In genomic region chr9:137550958-137551655, GRCh38 we compare ENCODE assay signal across 1 cellular context.
TF ChIP-seq lines count a peak whose summit lies in the region.

No MANE protein-coding gene starts in this region.

TF ChIP-seq in HEK293, 187 proteins besides CTCF, POLR2A, EP300 and RAD21 (continued from another document and continues in another):
- TF ChIP-seq, protein P1, sequence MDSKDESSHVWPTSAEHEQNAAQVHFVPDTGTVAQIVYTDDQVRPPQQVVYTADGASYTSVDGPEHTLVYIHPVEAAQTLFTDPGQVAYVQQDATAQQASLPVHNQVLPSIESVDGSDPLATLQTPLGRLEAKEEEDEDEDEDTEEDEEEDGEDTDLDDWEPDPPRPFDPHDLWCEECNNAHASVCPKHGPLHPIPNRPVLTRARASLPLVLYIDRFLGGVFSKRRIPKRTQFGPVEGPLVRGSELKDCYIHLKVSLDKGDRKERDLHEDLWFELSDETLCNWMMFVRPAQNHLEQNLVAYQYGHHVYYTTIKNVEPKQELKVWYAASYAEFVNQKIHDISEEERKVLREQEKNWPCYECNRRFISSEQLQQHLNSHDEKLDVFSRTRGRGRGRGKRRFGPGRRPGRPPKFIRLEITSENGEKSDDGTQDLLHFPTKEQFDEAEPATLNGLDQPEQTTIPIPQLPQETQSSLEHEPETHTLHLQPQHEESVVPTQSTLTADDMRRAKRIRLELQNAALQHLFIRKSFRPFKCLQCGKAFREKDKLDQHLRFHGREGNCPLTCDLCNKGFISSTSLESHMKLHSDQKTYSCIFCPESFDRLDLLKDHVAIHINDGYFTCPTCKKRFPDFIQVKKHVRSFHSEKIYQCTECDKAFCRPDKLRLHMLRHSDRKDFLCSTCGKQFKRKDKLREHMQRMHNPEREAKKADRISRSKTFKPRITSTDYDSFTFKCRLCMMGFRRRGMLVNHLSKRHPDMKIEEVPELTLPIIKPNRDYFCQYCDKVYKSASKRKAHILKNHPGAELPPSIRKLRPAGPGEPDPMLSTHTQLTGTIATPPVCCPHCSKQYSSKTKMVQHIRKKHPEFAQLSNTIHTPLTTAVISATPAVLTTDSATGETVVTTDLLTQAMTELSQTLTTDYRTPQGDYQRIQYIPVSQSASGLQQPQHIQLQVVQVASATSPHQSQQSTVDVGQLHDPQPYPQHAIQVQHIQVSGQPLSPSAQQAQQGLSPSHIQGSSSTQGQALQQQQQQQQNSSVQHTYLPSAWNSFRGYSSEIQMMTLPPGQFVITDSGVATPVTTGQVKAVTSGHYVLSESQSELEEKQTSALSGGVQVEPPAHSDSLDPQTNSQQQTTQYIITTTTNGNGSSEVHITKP (tag by site-specific recombination; IDR thresholded peaks at IDR 0.05), result peak; percentile 40; the same call in 1 of the 2 replicates
- 0 out of 2 replicates have a peak, but pooled peaks have one; percentile 32 for TF ChIP-seq ZNF777 (tag by site-specific recombination; IDR thresholded peaks at IDR 0.05; ENCODE audit: borderline replicate concordance)
- peak; percentile 77; the same call in 1 of the 2 replicates for TF ChIP-seq BCL11B (tag by site-specific recombination; IDR thresholded peaks at IDR 0.05; ENCODE audit: low read depth)
- no peak for TF ChIP-seq ZSCAN23 (tag by site-specific recombination; IDR thresholded peaks at IDR 0.05)
- TF ChIP-seq ZNF223 (tag by site-specific recombination; IDR thresholded peaks at IDR 0.05), result no peak
- TF ChIP-seq ZNF514 (tag by site-specific recombination; IDR thresholded peaks at IDR 0.05), result no peak
- 0 out of 2 replicates have a peak, but pooled peaks have one; percentile 48 for TF ChIP-seq ZNF449 (tag by site-specific recombination; IDR thresholded peaks at IDR 0.05)
- TF ChIP-seq ZNF18 (tag by site-specific recombination; IDR thresholded peaks at IDR 0.05), result no peak
- no peak for TF ChIP-seq ZNF473 (tag by site-specific recombination; IDR thresholded peaks at IDR 0.05)
- TF ChIP-seq ZNF561 (tag by site-specific recombination; IDR thresholded peaks at IDR 0.05; ENCODE audit: borderline replicate concordance), result peak; percentile 21; the same call in 1 of the 2 replicates
- TF ChIP-seq ZNF621 (tag by site-specific recombination; IDR thresholded peaks at IDR 0.05), result no peak
- TF ChIP-seq ZNF221 (tag by site-specific recombination; IDR thresholded peaks at IDR 0.05; ENCODE audit: borderline replicate concordance), result no peak
- TF ChIP-seq ZNF513 (tag by site-specific recombination; IDR thresholded peaks at IDR 0.05), result no peak
- TF ChIP-seq HOXD13 (CRISPR knock-in tag; IDR thresholded peaks at IDR 0.05; ENCODE audit: borderline replicate concordance), result no peak
- TF ChIP-seq, protein P2, sequence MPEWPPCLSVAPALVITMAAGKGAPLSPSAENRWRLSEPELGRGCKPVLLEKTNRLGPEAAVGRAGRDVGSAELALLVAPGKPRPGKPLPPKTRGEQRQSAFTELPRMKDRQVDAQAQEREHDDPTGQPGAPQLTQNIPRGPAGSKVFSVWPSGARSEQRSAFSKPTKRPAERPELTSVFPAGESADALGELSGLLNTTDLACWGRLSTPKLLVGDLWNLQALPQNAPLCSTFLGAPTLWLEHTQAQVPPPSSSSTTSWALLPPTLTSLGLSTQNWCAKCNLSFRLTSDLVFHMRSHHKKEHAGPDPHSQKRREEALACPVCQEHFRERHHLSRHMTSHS (tag by site-specific recombination; IDR thresholded peaks at IDR 0.05), result no peak
- TF ChIP-seq ZNF169 (tag by site-specific recombination; IDR thresholded peaks at IDR 0.05), result no peak
- no peak for TF ChIP-seq ZNF404 (tag by site-specific recombination; IDR thresholded peaks at IDR 0.05)
- TF ChIP-seq, protein P3, sequence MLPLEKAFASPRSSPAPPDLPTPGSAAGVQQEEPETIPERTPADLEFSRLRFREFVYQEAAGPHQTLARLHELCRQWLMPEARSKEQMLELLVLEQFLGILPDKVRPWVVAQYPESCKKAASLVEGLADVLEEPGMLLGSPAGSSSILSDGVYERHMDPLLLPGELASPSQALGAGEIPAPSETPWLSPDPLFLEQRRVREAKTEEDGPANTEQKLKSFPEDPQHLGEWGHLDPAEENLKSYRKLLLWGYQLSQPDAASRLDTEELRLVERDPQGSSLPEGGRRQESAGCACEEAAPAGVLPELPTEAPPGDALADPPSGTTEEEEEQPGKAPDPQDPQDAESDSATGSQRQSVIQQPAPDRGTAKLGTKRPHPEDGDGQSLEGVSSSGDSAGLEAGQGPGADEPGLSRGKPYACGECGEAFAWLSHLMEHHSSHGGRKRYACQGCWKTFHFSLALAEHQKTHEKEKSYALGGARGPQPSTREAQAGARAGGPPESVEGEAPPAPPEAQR (tag by site-specific recombination; IDR thresholded peaks at IDR 0.05), result no peak
- TF ChIP-seq ZNF549 (tag by site-specific recombination; IDR thresholded peaks at IDR 0.05), result no peak
- TF ChIP-seq YY1 (tag by site-specific recombination; IDR thresholded peaks at IDR 0.05), result no peak
- 0 out of 2 replicates have a peak, but pooled peaks have one; percentile 14 for TF ChIP-seq ZNF560 (tag by site-specific recombination; IDR thresholded peaks at IDR 0.05; ENCODE audit: borderline replicate concordance)
- TF ChIP-seq, protein P4, sequence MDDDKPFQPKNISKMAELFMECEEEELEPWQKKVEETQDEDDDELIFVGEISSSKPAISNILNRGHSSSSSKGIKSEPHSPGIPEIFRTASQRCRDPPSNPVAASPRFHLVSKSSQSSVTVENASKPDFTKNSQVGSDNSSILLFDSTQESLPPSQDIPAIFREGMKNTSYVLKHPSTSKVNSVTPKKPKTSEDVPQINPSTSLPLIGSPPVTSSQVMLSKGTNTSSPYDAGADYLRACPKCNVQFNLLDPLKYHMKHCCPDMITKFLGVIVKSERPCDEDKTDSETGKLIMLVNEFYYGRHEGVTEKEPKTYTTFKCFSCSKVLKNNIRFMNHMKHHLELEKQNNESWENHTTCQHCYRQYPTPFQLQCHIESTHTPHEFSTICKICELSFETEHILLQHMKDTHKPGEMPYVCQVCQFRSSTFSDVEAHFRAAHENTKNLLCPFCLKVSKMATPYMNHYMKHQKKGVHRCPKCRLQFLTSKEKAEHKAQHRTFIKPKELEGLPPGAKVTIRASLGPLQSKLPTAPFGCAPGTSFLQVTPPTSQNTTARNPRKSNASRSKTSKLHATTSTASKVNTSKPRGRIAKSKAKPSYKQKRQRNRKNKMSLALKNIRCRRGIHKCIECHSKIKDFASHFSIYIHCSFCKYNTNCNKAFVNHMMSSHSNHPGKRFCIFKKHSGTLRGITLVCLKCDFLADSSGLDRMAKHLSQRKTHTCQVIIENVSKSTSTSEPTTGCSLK (tag by site-specific recombination; IDR thresholded peaks at IDR 0.05), result no peak
- no peak for TF ChIP-seq ZBTB44 (tag by site-specific recombination; IDR thresholded peaks at IDR 0.05)
- no peak for TF ChIP-seq ZNF354C (tag by site-specific recombination; IDR thresholded peaks at IDR 0.05; ENCODE audit: borderline replicate concordance, low read depth)
- TF ChIP-seq ZNF548 (tag by site-specific recombination; IDR thresholded peaks at IDR 0.05), result no peak
- TF ChIP-seq ZNF146 (tag by site-specific recombination; IDR thresholded peaks at IDR 0.05), result no peak
- TF ChIP-seq ZBTB6 (tag by site-specific recombination; IDR thresholded peaks at IDR 0.05), result no peak
- TF ChIP-seq MEIS1 (CRISPR knock-in tag; IDR thresholded peaks at IDR 0.05; ENCODE audit: borderline replicate concordance), result no peak
- TF ChIP-seq OVOL3 (tag by site-specific recombination; IDR thresholded peaks at IDR 0.05), result no peak
- TF ChIP-seq ZBTB20 (tag by site-specific recombination; IDR thresholded peaks at IDR 0.05), result peak; percentile 75
- TF ChIP-seq ZBTB1 (tag by site-specific recombination; IDR thresholded peaks at IDR 0.05), result no peak
- TF ChIP-seq REPIN1 (tag by site-specific recombination; IDR thresholded peaks at IDR 0.05; ENCODE audit: low read depth), result no peak
- TF ChIP-seq ZNF776 (tag by site-specific recombination; IDR thresholded peaks at IDR 0.05; ENCODE audit: borderline replicate concordance), result no peak
- no peak for TF ChIP-seq ZNF501 (tag by site-specific recombination; IDR thresholded peaks at IDR 0.05)
- TF ChIP-seq, protein P5, sequence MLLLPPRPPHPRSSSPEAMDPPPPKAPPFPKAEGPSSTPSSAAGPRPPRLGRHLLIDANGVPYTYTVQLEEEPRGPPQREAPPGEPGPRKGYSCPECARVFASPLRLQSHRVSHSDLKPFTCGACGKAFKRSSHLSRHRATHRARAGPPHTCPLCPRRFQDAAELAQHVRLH (tag by site-specific recombination; IDR thresholded peaks at IDR 0.05), result no peak
- no peak for TF ChIP-seq MYNN (tag by site-specific recombination; IDR thresholded peaks at IDR 0.05; ENCODE audit: borderline replicate concordance)
- TF ChIP-seq ZNF48 (tag by site-specific recombination; IDR thresholded peaks at IDR 0.05), result no peak
- peak; percentile 34; the same call in 1 of the 2 replicates for TF ChIP-seq ZNF692 (tag by site-specific recombination; IDR thresholded peaks at IDR 0.05)
- peak; percentile 75 for TF ChIP-seq SP3 (tag by site-specific recombination; IDR thresholded peaks at IDR 0.05)
- TF ChIP-seq ZNF747 (tag by site-specific recombination; IDR thresholded peaks at IDR 0.05), result no peak
- no peak for TF ChIP-seq ZNF140 (tag by site-specific recombination; IDR thresholded peaks at IDR 0.05)
